21 cellular contexts compared by ENCODE assay signal in genomic region chr1:235278915-235279292, GRCh38. TPM values are rescaled to one million over a fixed set of nuclear protein-coding genes. Genes with fewer than 3 reads are reported as not detected.
A peak's percentile ranks its signal among the peaks of the same experiment; 100 is the strongest.
DNase-seq lines count a peak whose midpoint lies in the region; ATAC-seq, FAIRE-seq and TF ChIP-seq lines count a peak whose summit lies in the region.
"Had no signal": no experiment of that assay in that cellular context is flagged by ENCODE, and none has a peak within 500 bp of the region (broad histone marks: within the 10 kb centered on the region; RNA-seq: fewer than 3 reads in every experiment).

No MANE protein-coding gene starts in this region.

- no peak overlapping the region for H4K8ac ChIP-seq in H1 (ENCODE audit: extremely low read depth, insufficient read depth, low read length)

- no peak overlapping the region for H3K4ac ChIP-seq in H1 (replicated peaks; ENCODE audit: insufficient read length, low read depth, low read length)

- H3K14ac ChIP-seq in H1 (ENCODE audit: insufficient read length): no peak overlapping the region

- H3K18ac ChIP-seq in H1 (ENCODE audit: extremely low read depth, low read length): no peak overlapping the region

- H3K23me2 ChIP-seq in H1 (ENCODE audit: low read depth, low read length): no peaks in the 10 kb centered on the region

- H2BK15ac ChIP-seq in H1 (ENCODE audit: low read length): no peak overlapping the region

- H3K4me3 ChIP-seq in HEK293 (ENCODE audit: low read depth, low read length): no peak overlapping the region
- H3K4me3 ChIP-seq in H1 (ENCODE audit: extremely low read depth in 1 of 4, insufficient read depth in 2 of 4, low read depth in 3 of 4, low read length in 4 of 4): peak overlapping the region in 1 of 4 experiments; percentile 32; a peak in 1 of 8 replicates
- H3K4me3 ChIP-seq in kidney (ENCODE audit: low read length in 2 of 2): no peak overlapping the region
- H3K4me3 ChIP-seq: A549, BLaER1, SK-N-MC had no signal

- no peaks in the 10 kb centered on the region for H3K9me3 ChIP-seq in CD4-positive, alpha-beta T cell (ENCODE audit: control insufficient read depth, low read length)
- H3K9me3 ChIP-seq in HEK293 (ENCODE audit: control insufficient read depth, insufficient read depth, low read depth, low read length): no peaks in the 10 kb centered on the region
- no peaks in the 10 kb centered on the region for H3K9me3 ChIP-seq in H1 (ENCODE audit: insufficient read depth in 2 of 2, low read depth in 1 of 2, low read length in 1 of 2)
- H3K9me3 ChIP-seq in kidney (ENCODE audit: control insufficient read depth in 1 of 2, low read length in 2 of 2): no peaks in the 10 kb centered on the region
- H3K9me3 ChIP-seq: A549 had no signal

- no peak overlapping the region for H3K23ac ChIP-seq in H1 (ENCODE audit: insufficient read length)

- H3K4me1 ChIP-seq in HEK293 (ENCODE audit: control insufficient read depth, insufficient read depth, low read length) (peaks cover 31% of the 10 kb centered on the region), H1 (replicated peaks in 1 of 4; ENCODE audit: control insufficient read depth in 3 of 4, insufficient read depth in 4 of 4, low read length in 3 of 4) (peaks cover 0 to 17% (median 5%) of the 10 kb centered on the region in 4 experiments; a peak in 5 of 7 replicates), kidney (ENCODE audit: control insufficient read depth in 1 of 2, insufficient read depth in 1 of 2, low read depth in 1 of 2, low read length in 2 of 2) (peaks cover 0 to 4% of the 10 kb centered on the region in 2 donors)
- H3K4me1 ChIP-seq: A549 had no signal

- TF ChIP-seq CTCF in CD4-positive, alpha-beta T cell (IDR thresholded peaks at IDR 0.05): no peak
- TF ChIP-seq CTCF in HEK293 (tag by site-specific recombination; IDR thresholded peaks at IDR 0.05): no peak
- no peak for TF ChIP-seq CTCF in H1 (IDR thresholded peaks at IDR 0.05; ENCODE audit: control extremely low read depth in 1 of 3, insufficient read depth in 1 of 3, low read depth in 1 of 3, low read length in 3 of 3)
- no peak for TF ChIP-seq CTCF in neural crest cell (conservative IDR thresholded peaks at IDR 0.05)
- no peak for TF ChIP-seq CTCF in kidney (IDR thresholded peaks at IDR 0.05; ENCODE audit: borderline replicate concordance, extremely low read depth, insufficient read depth)
- no peak for TF ChIP-seq CTCF in HFFc6 (IDR thresholded peaks at IDR 0.05)

- no peak for TF ChIP-seq POLR2A in H1 (IDR thresholded peaks at IDR 0.05; ENCODE audit: control extremely low read depth in 1 of 2, low read depth in 2 of 2, low read length in 2 of 2)

- H4K91ac ChIP-seq in H1 (replicated peaks; ENCODE audit: insufficient read length, low read length): no peak overlapping the region

- no peak for DNase-seq in CD4-positive, alpha-beta T cell
- DNase-seq in H1 (ENCODE audit: low read depth in 1 of 2, low spot score in 2 of 2) (no peak), neural crest cell (ENCODE audit: low read depth, low spot score) (no peak), kidney (no peak), hepatic stellate cell (ENCODE audit: low spot score) (no peak), HFFc6 (no peak)
- DNase-seq: CD8-positive, alpha-beta T cell; DMS53; MM.1S; NCI-H1105; NCI-H2081; NCI-H774; SHP77 had no signal

- no peak for TF ChIP-seq RAD21 in H1 (IDR thresholded peaks at IDR 0.05 in 1 of 2, conservative IDR thresholded peaks at IDR 0.05 in 1 of 2; ENCODE audit: low read depth in 2 of 2, low read length in 2 of 2)

- peak overlapping the region; percentile 18 to 28 for H3K4me2 ChIP-seq in H1 (ENCODE audit: insufficient read depth in 1 of 2, low read depth in 2 of 2, low read length in 2 of 2)
- H3K4me2 ChIP-seq: A549, BLaER1 had no signal

- no peak overlapping the region for H2AFZ ChIP-seq in H1 (ENCODE audit: low read length)

- no peak overlapping the region for H2BK20ac ChIP-seq in H1 (ENCODE audit: low read length)

- peak overlapping the region; percentile 39 for H3K27ac Mint-ChIP-seq in CD4-positive, alpha-beta T cell
- H3K27ac Mint-ChIP-seq in neural crest cell (ENCODE audit: unreplicated experiment) (peak overlapping the region; percentile 19), HFFc6 (no peak overlapping the region)

- 45% methylated on average over 5 of the region's 5 CpGs; no CpG with 5 or more reads in 1 of the 2 experiments for WGBS in H1 (ENCODE audit: extremely low coverage in 1 of 2, insufficient coverage in 1 of 2, insufficient read length in 1 of 2, insufficient replicate concordance in 2 of 2, low coverage in 1 of 2, low lambda C conversion rate in 2 of 2, missing lambda C conversion rate in 1 of 2), 2 experiments

- H4K5ac ChIP-seq in H1 (ENCODE audit: insufficient read length, low read depth, low read length): no peak overlapping the region

- H3K36me3 Mint-ChIP-seq in CD4-positive, alpha-beta T cell (ENCODE audit: low read depth): peaks cover 9% of the 10 kb centered on the region
- H3K36me3 Mint-ChIP-seq in neural crest cell (ENCODE audit: low read depth) (no peaks in the 10 kb centered on the region), HFFc6 (ENCODE audit: low read depth) (no peaks in the 10 kb centered on the region; the same call in 1 of the 2 replicates)

- no peak overlapping the region for H3K4me3 Mint-ChIP-seq in CD4-positive, alpha-beta T cell
- H3K4me3 Mint-ChIP-seq in neural crest cell (no peak overlapping the region), HFFc6 (no peak overlapping the region)
- H3K4me3 Mint-ChIP-seq: CD8-positive, alpha-beta T cell had no signal

- H3K36me3 ChIP-seq in HEK293 (ENCODE audit: control insufficient read depth in 2 of 2, insufficient read depth in 1 of 2, low read length in 2 of 2) (no peaks in the 10 kb centered on the region; a peak in 1 of 3 replicates), H1 (ENCODE audit: control insufficient read depth in 2 of 4, insufficient read depth in 4 of 4, low read length in 3 of 4) (no peaks in the 10 kb centered on the region), kidney (ENCODE audit: control insufficient read depth in 1 of 2, insufficient read depth in 2 of 2, low read length in 2 of 2) (no peaks in the 10 kb centered on the region)

- no peak overlapping the region for H3K56ac ChIP-seq in H1 (replicated peaks; ENCODE audit: insufficient read length, low read depth, low read length)

- no peak for FAIRE-seq in H1 (lab: Jason Lieb, UNC)
- no peak for FAIRE-seq in kidney (lab: Jason Lieb, UNC)
- FAIRE-seq: A549, GM12892, GM18507, RCC 7860 had no signal

- H3K9ac ChIP-seq in H1 (replicated peaks in 1 of 4; ENCODE audit: extremely low read depth in 1 of 4, low read depth in 3 of 4, low read length in 3 of 4) (no peak overlapping the region; a peak in 1 of 7 replicates), kidney (ENCODE audit: low read length in 2 of 2) (no peak overlapping the region)
- H3K9ac ChIP-seq: BLaER1 had no signal

- no peak for ATAC-seq in CD4-positive, alpha-beta T cell (ENCODE audit: poor library complexity)
- ATAC-seq in HG02973 (IDR thresholded peaks at IDR 0.05; ENCODE audit: unreplicated experiment): no peak
- ATAC-seq: A549; CD8-positive, alpha-beta T cell had no signal

- H3K27me3 ChIP-seq in CD4-positive, alpha-beta T cell (ENCODE audit: control insufficient read depth, insufficient read depth, low read length): no peaks in the 10 kb centered on the region
- no peaks in the 10 kb centered on the region for H3K27me3 ChIP-seq in H1 (replicated peaks in 1 of 4; ENCODE audit: control insufficient read depth in 3 of 4, extremely low read depth in 1 of 4, insufficient read depth in 3 of 4, low read length in 3 of 4)
- H3K27me3 ChIP-seq: BLaER1 had no signal

- no peak overlapping the region for H2AK5ac ChIP-seq in H1 (ENCODE audit: low read depth, low read length)

- no peaks in the 10 kb centered on the region for H3K9me3 Mint-ChIP-seq in CD4-positive, alpha-beta T cell
- H3K9me3 Mint-ChIP-seq in neural crest cell: no peaks in the 10 kb centered on the region
- no peaks in the 10 kb centered on the region for H3K9me3 Mint-ChIP-seq in HFFc6
- H3K9me3 Mint-ChIP-seq: CD8-positive, alpha-beta T cell had no signal

- intact Hi-C loops in CD4-positive, alpha-beta T cell (cut with DNase I, micrococcal nuclease): no loop called here
- intact Hi-C loops in kidney (cut with DNase I): no loop called here

- H2BK5ac ChIP-seq in H1 (ENCODE audit: low read depth, low read length): no peak overlapping the region

- CTCF ChIA-PET in CD4-positive, alpha-beta T cell (lab: Charles Lee): interaction anchor here (1.4 kb wide), 1 partner anchor 26 kb away, joined by 3 read pairs; no protein-coding TSS in a partner anchor
- CTCF ChIA-PET in HEK293 (lab: Yijun Ruan, JAX): no interaction called here
- CTCF ChIA-PET in H1 (lab: Charles Lee; ENCODE audit: partially characterized antibody): interaction anchor here (1.3 kb wide), 1 partner anchor 138 kb away, joined by 4 read pairs; no protein-coding TSS in a partner anchor

- H3K79me1 ChIP-seq in H1 (ENCODE audit: low read depth, low read length): peaks cover 5% of the 10 kb centered on the region

- H4K20me1 ChIP-seq in H1 (replicated peaks in 1 of 2; ENCODE audit: control insufficient read depth in 1 of 2, insufficient read depth in 2 of 2, low read length in 2 of 2): peaks cover 18 to 19% of the 10 kb centered on the region in 2 experiments

- H2BK12ac ChIP-seq in H1 (ENCODE audit: low read depth, low read length): no peak overlapping the region

- TF ChIP-seq EP300 in H1 (IDR thresholded peaks at IDR 0.05; ENCODE audit: borderline replicate concordance in 1 of 2, low read depth in 2 of 2, low read length in 2 of 2): no peak

- POLR2A ChIA-PET in CD4-positive, alpha-beta T cell (lab: Charles Lee): interaction anchor here (0.6 kb wide), 1 partner anchor 48 kb away, joined by 3 read pairs; no protein-coding TSS in a partner anchor
- POLR2A ChIA-PET in HEK293 (lab: Yijun Ruan, JAX) (interaction anchor here (0.6 kb wide), 1 partner anchor 109 kb away, joined by 3 read pairs; no protein-coding TSS in a partner anchor), H1 (lab: Charles Lee; ENCODE audit: partially characterized antibody) (no interaction called here)

- peaks cover 79% of the 10 kb centered on the region for H3K4me1 Mint-ChIP-seq in CD4-positive, alpha-beta T cell (ENCODE audit: low read depth)
- H3K4me1 Mint-ChIP-seq in neural crest cell: peaks cover 23% of the 10 kb centered on the region
- H3K4me1 Mint-ChIP-seq in HFFc6 (ENCODE audit: low read depth): peaks cover 13% of the 10 kb centered on the region

- no peak overlapping the region for H3K27ac ChIP-seq in CD4-positive, alpha-beta T cell (ENCODE audit: low read depth, low read length)
- H3K27ac ChIP-seq in HEK293 (ENCODE audit: extremely low read depth, low read depth, low read length) (no peak overlapping the region), H1 (ENCODE audit: low read depth, low read length) (no peak overlapping the region), kidney (ENCODE audit: low read depth in 2 of 2, low read length in 2 of 2) (no peak overlapping the region)
- H3K27ac ChIP-seq: A549, BLaER1, SK-N-MC had no signal

- H3K27me3 Mint-ChIP-seq in CD4-positive, alpha-beta T cell: no peaks in the 10 kb centered on the region
- H3K27me3 Mint-ChIP-seq in neural crest cell (ENCODE audit: low read depth): no peaks in the 10 kb centered on the region
- H3K27me3 Mint-ChIP-seq in HFFc6 (ENCODE audit: insufficient read depth): no peaks in the 10 kb centered on the region

- peaks cover 6 to 97% of the 10 kb centered on the region in 2 experiments; a peak in 3 of 4 replicates for H3K79me2 ChIP-seq in H1 (ENCODE audit: control insufficient read depth in 1 of 2, insufficient read depth in 2 of 2, low read length in 2 of 2)

- no peak overlapping the region for H2BK120ac ChIP-seq in H1 (replicated peaks; ENCODE audit: low read depth, low read length)

RNA-seq across cellular contexts. Expression of gene ARID4B, which starts 49.1 kb away (rescaled TPM):
- total RNA-seq in CD4-positive, alpha-beta T cell: 100 to 1,000 TPM; 127 to 130 TPM
- total RNA-seq in H1 (2021; fragmentation: NEBNext Ultra II Directional; extraction: Animal tissue kit (Norgen Biotek cat#: 25700)): 28.8 and 29.2 TPM in 2 replicates
- 3.3 and 5.1 TPM in 2 replicates for polyA plus RNA-seq in H1 (2011; rRNA removed)
- polyA plus RNA-seq in H1 (2011; cell fraction: cytosol; rRNA removed): 8.3 TPM
- polyA plus RNA-seq in H1 (2011; cell fraction: nucleus; rRNA removed): 20.1 TPM
- 15.0 to 19.7 TPM (median 16.4 TPM) in 4 replicates for polyA plus RNA-seq in H1 (2012, experiment 1 of 2)
- polyA plus RNA-seq in H1 (2012, experiment 2 of 2): 1.1 TPM
- polyA plus RNA-seq in H1 (2013, experiment 1 of 2): 21.7 TPM
- polyA plus RNA-seq in H1 (2013, experiment 2 of 2): 21.9 TPM
- polyA minus RNA-seq in H1 (2011; rRNA and poly(A)+ RNA removed): 20.5 and 20.9 TPM in 2 replicates
- polyA minus RNA-seq in H1 (2011; cell fraction: cytosol; rRNA and poly(A)+ RNA removed): 18.4 TPM
- polyA minus RNA-seq in H1 (2011; cell fraction: nucleus; rRNA and poly(A)+ RNA removed): 52.9 TPM
- total RNA-seq in neural crest cell: 43.6 and 46.0 TPM in 2 replicates
- 50.3 TPM for total RNA-seq in kidney
- polyA plus RNA-seq in kidney (ENCODE audit: insufficient read depth, low read depth, low replicate concordance): 6.6 TPM
- 10 to 100 TPM; 19.4 to 22.8 (median 20.5) TPM for total RNA-seq in HFFc6 (2021; fragmentation: NEBNext Ultra II Directional; extraction: Animal tissue kit (Norgen Biotek cat#: 25700))

RNA-seq across cellular contexts. Expression of gene GGPS1, which starts 49.5 kb away (rescaled TPM):
- 10 to 100 TPM; 20.6 to 20.9 TPM for total RNA-seq in CD4-positive, alpha-beta T cell
- 40.4 and 43.6 TPM in 2 replicates for total RNA-seq in H1 (2021; fragmentation: NEBNext Ultra II Directional; extraction: Animal tissue kit (Norgen Biotek cat#: 25700))
- 10.9 and 20.9 TPM in 2 replicates for polyA plus RNA-seq in H1 (2011; rRNA removed)
- polyA plus RNA-seq in H1 (2011; cell fraction: cytosol; rRNA removed): 22.2 TPM
- polyA plus RNA-seq in H1 (2011; cell fraction: nucleus; rRNA removed): 12.5 TPM
- polyA plus RNA-seq in H1 (2012, experiment 1 of 2): 21.1 to 34.1 TPM (median 24.2 TPM) in 4 replicates
- 4.3 TPM for polyA plus RNA-seq in H1 (2012, experiment 2 of 2)
- polyA plus RNA-seq in H1 (2013, experiment 1 of 2): 29.1 TPM
- polyA plus RNA-seq in H1 (2013, experiment 2 of 2): 31.8 TPM
- 29.0 and 29.3 TPM in 2 replicates for polyA minus RNA-seq in H1 (2011; rRNA and poly(A)+ RNA removed)
- 11.0 TPM for polyA minus RNA-seq in H1 (2011; cell fraction: cytosol; rRNA and poly(A)+ RNA removed)
- polyA minus RNA-seq in H1 (2011; cell fraction: nucleus; rRNA and poly(A)+ RNA removed): 14.6 TPM
- total RNA-seq in neural crest cell: 57.2 and 58.0 TPM in 2 replicates
- total RNA-seq in kidney: 39.0 TPM
- polyA plus RNA-seq in kidney (ENCODE audit: insufficient read depth, low read depth, low replicate concordance): 38.3 TPM
- total RNA-seq in HFFc6 (2021; fragmentation: NEBNext Ultra II Directional; extraction: Animal tissue kit (Norgen Biotek cat#: 25700)): 10 to 100 TPM; 24.9 to 31.0 (median 26.7) TPM
